1 cellular context compared by ENCODE assay signal in the genomic region with DNA sequence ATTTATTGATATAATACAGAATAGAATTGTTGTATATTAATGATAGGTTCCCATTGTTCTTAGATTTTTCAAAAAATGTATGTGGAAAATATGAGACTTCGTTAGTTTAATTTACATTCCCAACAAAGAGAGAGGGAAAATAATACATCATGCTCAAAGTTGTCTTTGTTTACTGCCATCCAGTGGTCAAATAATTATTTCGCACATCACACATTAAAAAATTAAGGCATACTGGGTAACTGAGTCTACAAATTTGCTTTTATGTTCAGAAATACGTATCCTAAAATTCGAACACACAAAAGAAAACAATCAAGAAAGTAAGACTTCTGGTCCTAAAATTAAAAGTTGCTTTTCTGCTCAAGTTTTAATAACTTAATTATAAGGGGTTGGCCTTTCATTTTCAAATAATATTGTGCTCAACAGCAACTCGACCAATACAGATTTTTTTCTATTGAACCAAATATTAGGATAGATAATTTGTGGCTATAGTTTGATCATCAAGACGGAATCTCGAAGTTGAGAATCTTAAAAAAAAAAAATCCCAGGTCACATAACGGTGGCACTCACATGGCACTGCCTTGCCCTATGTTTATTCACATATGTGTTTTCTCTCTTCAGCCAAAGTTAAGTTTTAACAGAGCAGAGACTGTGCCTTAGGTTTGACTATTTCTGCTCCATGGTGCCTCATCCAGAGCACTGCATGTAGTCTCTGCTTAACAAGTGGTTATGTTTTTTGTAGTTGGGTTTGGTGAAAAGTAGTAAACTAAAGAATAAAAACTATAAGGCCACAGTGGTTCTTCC.
TF ChIP-seq lines count a peak whose summit lies in the region.

No MANE protein-coding gene starts in this region.

TF ChIP-seq in endothelial cell of umbilical vein, 7 proteins besides CTCF, POLR2A, EP300 and RAD21:
- TF ChIP-seq JUN (IDR thresholded peaks at IDR 0.05; ENCODE audit: borderline replicate concordance, insufficient read depth, insufficient read length, low read depth) (no peak), MYC (IDR thresholded peaks at IDR 0.05; ENCODE audit: low read depth, low read length) (no peak), EZH2 (IDR thresholded peaks at IDR 0.05; ENCODE audit: borderline replicate concordance, low read depth, low read length, severe bottlenecking) (no peak)
- TF ChIP-seq, protein P1, sequence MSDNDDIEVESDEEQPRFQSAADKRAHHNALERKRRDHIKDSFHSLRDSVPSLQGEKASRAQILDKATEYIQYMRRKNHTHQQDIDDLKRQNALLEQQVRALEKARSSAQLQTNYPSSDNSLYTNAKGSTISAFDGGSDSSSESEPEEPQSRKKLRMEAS (IDR thresholded peaks at IDR 0.05; ENCODE audit: insufficient read depth, insufficient read length), result no peak
